Comparison of ENCODE assay signal across 11 cellular contexts in the genomic region with DNA sequence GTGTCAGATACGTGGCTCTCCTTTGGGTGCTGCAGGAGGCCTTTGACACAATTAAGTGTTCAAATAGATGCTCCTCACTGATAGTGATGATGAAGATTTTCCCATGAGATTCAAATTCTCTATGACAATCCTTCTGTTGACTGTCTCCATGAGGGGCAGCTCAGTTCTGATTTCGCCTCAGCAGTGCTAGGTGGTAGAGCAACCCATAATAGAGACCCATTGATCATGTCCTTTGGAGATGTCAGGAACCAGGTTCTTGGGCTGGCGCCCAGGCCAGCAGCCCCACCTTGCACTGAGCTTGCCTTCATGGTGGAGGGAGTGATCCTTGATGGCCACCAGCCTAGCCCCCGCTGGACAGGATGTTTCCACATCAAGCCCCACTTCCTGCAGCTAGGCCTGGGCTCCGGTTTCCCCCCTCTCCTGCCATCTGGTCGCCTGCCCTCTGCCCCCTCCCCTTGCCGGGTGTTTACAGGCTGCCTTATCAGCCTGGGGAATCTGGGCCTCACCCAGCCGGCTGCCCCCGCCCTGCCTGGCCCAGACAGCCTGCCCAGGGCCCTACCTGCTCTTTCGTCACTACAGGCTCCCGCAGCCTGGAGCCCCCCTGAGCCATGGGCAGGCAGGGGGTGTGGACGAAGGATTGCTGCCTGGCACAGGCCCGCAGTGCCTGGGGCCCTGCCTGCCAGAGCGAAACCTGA. TPM values are rescaled to one million over a fixed set of nuclear protein-coding genes. Genes with fewer than 3 reads are reported as not detected.
A peak's percentile ranks its signal among the peaks of the same experiment; 100 is the strongest.
DNase-seq lines count a peak whose midpoint lies in the region; ATAC-seq and TF ChIP-seq lines count a peak whose summit lies in the region.
"Had no signal": no experiment of that assay in that cellular context is flagged by ENCODE, and none has a peak within 500 bp of the region (broad histone marks: within the 10 kb centered on the region; RNA-seq: fewer than 3 reads in every experiment).

No MANE protein-coding gene starts in this region.

- intact Hi-C loops in Calu3 (cut with micrococcal nuclease; ENCODE audit: unreplicated experiment): no loop called here
- intact Hi-C loops in aorta (cut with DNase I): no loop called here

- peak overlapping the region; percentile 76 to 80 for H3K27ac ChIP-seq in mucosa of rectum (ENCODE audit: low read depth in 2 of 2, low read length in 2 of 2)
- H3K27ac ChIP-seq in aorta (ENCODE audit: low read depth in 1 of 2, low read length in 2 of 2): no peak overlapping the region
- H3K27ac ChIP-seq: psoas muscle, VCaP had no signal

- 43 to 49% methylated on average over 14 of the region's 14 CpGs for WGBS in aorta, 2 donors

- no peaks in the 10 kb centered on the region for H3K36me3 ChIP-seq in mucosa of rectum (ENCODE audit: control insufficient read depth in 2 of 2, insufficient read depth in 2 of 2, low read length in 2 of 2)
- no peaks in the 10 kb centered on the region for H3K36me3 ChIP-seq in aorta (ENCODE audit: control insufficient read depth in 1 of 2, insufficient read depth in 2 of 2, low read length in 1 of 2)

- H3K4me3 ChIP-seq in mucosa of rectum (ENCODE audit: low read length in 2 of 2): no peak overlapping the region
- H3K4me3 ChIP-seq in aorta (ENCODE audit: low read length in 2 of 2): no peak overlapping the region
- H3K4me3 ChIP-seq: psoas muscle had no signal

- H3K27me3 Mint-ChIP-seq in Calu3 (ENCODE audit: unreplicated experiment): no peaks in the 10 kb centered on the region

- H3K9ac ChIP-seq in mucosa of rectum (ENCODE audit: low read depth in 1 of 2, low read length in 2 of 2): peak overlapping the region in 1 of 2 donors; percentile 48

- peaks cover 16% of the 10 kb centered on the region for H3K4me1 Mint-ChIP-seq in Calu3 (ENCODE audit: low read depth, unreplicated experiment)

- H3K27ac Mint-ChIP-seq in Calu3 (ENCODE audit: unreplicated experiment): no peak overlapping the region

- no peak overlapping the region for H3K4me3 Mint-ChIP-seq in Calu3 (ENCODE audit: low read depth, unreplicated experiment)

- no peaks in the 10 kb centered on the region for H3K27me3 ChIP-seq in mucosa of rectum (ENCODE audit: control insufficient read depth in 2 of 2, insufficient read depth in 2 of 2, low read length in 2 of 2)
- no peaks in the 10 kb centered on the region for H3K27me3 ChIP-seq in aorta (ENCODE audit: control insufficient read depth in 1 of 2, insufficient read depth in 2 of 2, low read length in 1 of 2)

- H3K9me3 Mint-ChIP-seq in Calu3 (ENCODE audit: low read depth, unreplicated experiment): no peaks in the 10 kb centered on the region

- BruUV-seq in Calu3 (replicated peaks; lab: Mats Ljungman, UMichigan): no TSS peak

- no peak for TF ChIP-seq CTCF in Calu3 (IDR thresholded peaks at IDR 0.05; ENCODE audit: unreplicated experiment)

- no peak for ATAC-seq in aorta (ENCODE audit: low FRiP score)
- ATAC-seq in GM21723 (IDR thresholded peaks at IDR 0.05; ENCODE audit: unreplicated experiment): no peak
- ATAC-seq: psoas muscle had no signal

- CTCF ChIA-PET in Calu3 (lab: Charles Lee): no interaction called here

- peak; percentile 32 for DNase-seq in Calu3
- peak; percentile 25 to 74 for DNase-seq in NCI-H526 (lab: John Stamatoyannopoulos, UW)
- DNase-seq in amniotic epithelial cell (ENCODE audit: low read depth): peak; percentile 36
- DNase-seq in NOMO-1 treated with DMSO at 0.1 percent for 48 hours (lab: John Stamatoyannopoulos, UW; ENCODE audit: unreplicated experiment): no peak
- no peak for DNase-seq in aorta
- no peak for DNase-seq in NCI-H2081 (lab: John Stamatoyannopoulos, UW)
- DNase-seq: KG1 had no signal

- H3K4me1 ChIP-seq in mucosa of rectum (ENCODE audit: control insufficient read depth in 2 of 2, insufficient read depth in 2 of 2, low read length in 2 of 2) (peaks cover 34 to 55% of the 10 kb centered on the region in 2 donors), aorta (ENCODE audit: control insufficient read depth in 1 of 2, insufficient read depth in 2 of 2, low read length in 2 of 2) (no peaks in the 10 kb centered on the region)
- H3K4me1 ChIP-seq: psoas muscle had no signal

- H3K9me3 ChIP-seq in mucosa of rectum (ENCODE audit: control insufficient read depth in 2 of 2, low read length in 2 of 2) (no peaks in the 10 kb centered on the region), aorta (ENCODE audit: control insufficient read depth, low read length) (no peaks in the 10 kb centered on the region)
- H3K9me3 ChIP-seq: psoas muscle had no signal

- H3K36me3 Mint-ChIP-seq in Calu3 (ENCODE audit: insufficient read depth, unreplicated experiment): peaks cover 12% of the 10 kb centered on the region

RNA-seq across cellular contexts. Expression of gene ELF4, which starts 12.6 kb away (rescaled TPM):
- total RNA-seq in Calu3 (2022) (21.0 and 24.2 TPM in 2 replicates), aorta (10 to 100 TPM; 14.5 to 20.8 TPM)
- polyA plus RNA-seq in aorta: 1 to 10 TPM; 3.6 to 4.5 TPM

Comparison
In these comparisons a context has a peak if more than half of its experiments do, and no peak if none do; other contexts are left out.
1. DNase-seq: peak in Calu3 (single experiment), NCI-H526 (2 of 2) and amniotic epithelial cell (single experiment); none in NOMO-1 treated with DMSO at 0.1 percent for 48 hours (single experiment), aorta (0 of 2) and NCI-H2081 (0 of 2).
2. H3K27ac ChIP-seq: peak in mucosa of rectum (2 of 2); none in aorta (0 of 2).